Comparison of ENCODE assay signal across 8 cellular contexts in genomic region chr5:34923694-34924461, GRCh38. TPM values are rescaled to one million over a fixed set of nuclear protein-coding genes. Genes with fewer than 3 reads are reported as not detected.
A peak's percentile ranks its signal among the peaks of the same experiment; 100 is the strongest.
DNase-seq lines count a peak whose midpoint lies in the region; ATAC-seq and TF ChIP-seq lines count a peak whose summit lies in the region.

No MANE protein-coding gene starts in this region.

- H3K9ac ChIP-seq in fibroblast of lung (ENCODE audit: insufficient read depth, low read length) (no peak overlapping the region), subcutaneous abdominal adipose tissue (ENCODE audit: low read length in 5 of 5) (no peak overlapping the region)

- H3K36me3 Mint-ChIP-seq in T-helper 17 cell (ENCODE audit: low read depth): peaks cover 6% of the 10 kb centered on the region

- no peak overlapping the region for H3K4me3 Mint-ChIP-seq in T-helper 17 cell

- H3K79me2 ChIP-seq in fibroblast of lung (ENCODE audit: control insufficient read depth, insufficient read depth, low read length): peaks cover 14% of the 10 kb centered on the region

- peak overlapping the region; percentile 10 for H3K27ac ChIP-seq in fibroblast of lung (ENCODE audit: insufficient read depth, low read length)
- peak overlapping the region; percentile 11 for H3K27ac ChIP-seq in subcutaneous abdominal adipose tissue (ENCODE audit: low read depth, low read length)
- H3K27ac ChIP-seq in uterus: peak overlapping the region in 1 of 2 donors; percentile 8

- H3K4me3 ChIP-seq in fibroblast of lung (replicated peaks in 1 of 4; ENCODE audit: control extremely low read depth in 1 of 4, insufficient read depth in 1 of 4, low read depth in 3 of 4, low read length in 4 of 4): no peak overlapping the region
- H3K4me3 ChIP-seq in subcutaneous abdominal adipose tissue (ENCODE audit: low read depth in 1 of 5, low read length in 5 of 5): no peak overlapping the region
- no peak overlapping the region for H3K4me3 ChIP-seq in uterus

- peak overlapping the region; percentile 57 for H3K27ac Mint-ChIP-seq in T-helper 17 cell

- H3K27me3 Mint-ChIP-seq in T-helper 17 cell: no peaks in the 10 kb centered on the region

- DNase-seq in 8988T: peak; percentile 51
- DNase-seq in T-helper 17 cell: no peak
- DNase-seq in fibroblast of lung (ENCODE audit: low read depth in 2 of 2): peak; percentile 88 to 90
- DNase-seq in NCI-H526 (lab: John Stamatoyannopoulos, UW): no peak
- no peak for DNase-seq in uterus

- peak overlapping the region; percentile 51 for H3K4me2 ChIP-seq in fibroblast of lung (ENCODE audit: extremely low read depth, insufficient read depth, low read length)

- H3K4me1 ChIP-seq in fibroblast of lung (ENCODE audit: control insufficient read depth, extremely low read depth, insufficient read depth, low read length) (peaks cover 8% of the 10 kb centered on the region), subcutaneous abdominal adipose tissue (ENCODE audit: control insufficient read depth in 5 of 5, insufficient read depth in 5 of 5, low read length in 5 of 5) (peaks cover 0 to 5% (median 3%) of the 10 kb centered on the region in 5 donors), uterus (peaks cover 0 to 7% of the 10 kb centered on the region in 2 donors)

- H2AFZ ChIP-seq in fibroblast of lung (ENCODE audit: low read length): no peak overlapping the region

- H3K9me3 ChIP-seq in T-helper 17 cell (ENCODE audit: control insufficient read depth, low read length, poor library complexity, severe bottlenecking) (no peaks in the 10 kb centered on the region), fibroblast of lung (ENCODE audit: control insufficient read depth, insufficient read depth, low read depth, low read length) (no peaks in the 10 kb centered on the region), subcutaneous abdominal adipose tissue (ENCODE audit: control insufficient read depth in 5 of 5, low read length in 5 of 5) (no peaks in the 10 kb centered on the region), uterus (no peaks in the 10 kb centered on the region)

- intact Hi-C loops in uterus (cut with DNase I; ENCODE audit: low total_unique reads): no loop called here

- TF ChIP-seq POLR2A in uterus (IDR thresholded peaks at IDR 0.05): no peak

- H3K4me1 Mint-ChIP-seq in T-helper 17 cell: peaks cover 2% of the 10 kb centered on the region

- TF ChIP-seq CTCF in fibroblast of lung (conservative IDR thresholded peaks at IDR 0.05 in 1 of 2, IDR thresholded peaks at IDR 0.05 in 1 of 2; ENCODE audit: low read depth in 1 of 2, low read length in 2 of 2) (no peak), uterus (IDR thresholded peaks at IDR 0.05) (no peak)

- H3K36me3 ChIP-seq in fibroblast of lung (ENCODE audit: control insufficient read depth, insufficient read depth, low read length) (peaks cover 12% of the 10 kb centered on the region), subcutaneous abdominal adipose tissue (ENCODE audit: control insufficient read depth in 5 of 5, insufficient read depth in 5 of 5, low read length in 5 of 5) (peaks cover 31 to 63% (median 47%) of the 10 kb centered on the region in 5 donors), uterus (no peaks in the 10 kb centered on the region)

- ATAC-seq in GM18508 (IDR thresholded peaks at IDR 0.05; ENCODE audit: insufficient read depth, unreplicated experiment) (peak; percentile 54), HG03342 (IDR thresholded peaks at IDR 0.05; ENCODE audit: unreplicated experiment) (peak; percentile 68), T-helper 17 cell (peak; percentile 51)

- H3K27me3 ChIP-seq in fibroblast of lung (ENCODE audit: control insufficient read depth, insufficient read depth, low read length) (no peaks in the 10 kb centered on the region), subcutaneous abdominal adipose tissue (ENCODE audit: control insufficient read depth in 5 of 5, insufficient read depth in 4 of 5, low read length in 5 of 5) (no peaks in the 10 kb centered on the region), uterus (no peaks in the 10 kb centered on the region)

- H4K20me1 ChIP-seq in fibroblast of lung (ENCODE audit: control insufficient read depth, extremely low read depth, insufficient read depth, low read length): no peaks in the 10 kb centered on the region

RNA-seq across cellular contexts. Expression of gene DNAJC21, which starts 5.5 kb away (rescaled TPM):
- total RNA-seq in T-helper 17 cell: 10 to 100 TPM; 54.0 to 54.3 TPM
- total RNA-seq in fibroblast of lung: 49.8 and 64.4 TPM in 2 replicates
- 56.6 and 60.4 TPM in 2 replicates for polyA plus RNA-seq in fibroblast of lung
- 48.3 and 49.5 TPM in 2 replicates for polyA plus RNA-seq in fibroblast of lung (2012)
- 1.7 and 3.4 TPM in 2 replicates for polyA minus RNA-seq in fibroblast of lung (ENCODE audit: low replicate concordance)
- total RNA-seq in uterus: 10 to 100 TPM; 15.9 to 55.4 (median 44.0) TPM

RNA-seq across cellular contexts. Expression of gene BRIX1, which starts 8.4 kb away (rescaled TPM):
- total RNA-seq in T-helper 17 cell (10 to 100 TPM; 20.6 to 24.4 TPM), fibroblast of lung (40.8 and 46.9 TPM in 2 replicates), uterus (10 to 100 TPM in 3 of 4 donors, 1 to 10 TPM in 1; 6.4 to 46.0 (median 28.6) TPM)
- polyA plus RNA-seq in fibroblast of lung: 42.3 and 84.2 TPM in 2 replicates
- 28.8 and 57.8 TPM in 2 replicates for polyA plus RNA-seq in fibroblast of lung (2012)
- polyA minus RNA-seq in fibroblast of lung (ENCODE audit: low replicate concordance): 0.43 and 4.4 TPM in 2 replicates

RNA-seq across cellular contexts. Expression of gene RAD1, which starts 8.6 kb away (rescaled TPM):
- total RNA-seq in T-helper 17 cell (10 to 100 TPM; 25.4 to 32.4 TPM), fibroblast of lung (69.6 and 123 TPM in 2 replicates), uterus (10 to 100 TPM in 3 of 4 donors, 1 to 10 TPM in 1; 5.1 to 36.2 (median 25.0) TPM)
- polyA plus RNA-seq in fibroblast of lung: 40.4 and 46.9 TPM in 2 replicates
- 41.0 and 41.7 TPM in 2 replicates for polyA plus RNA-seq in fibroblast of lung (2012)
- 8.2 and 9.8 TPM in 2 replicates for polyA minus RNA-seq in fibroblast of lung (ENCODE audit: low replicate concordance)

Comparison
In these comparisons a context has a peak if more than half of its experiments do, and no peak if none do; other contexts are left out.
1. DNase-seq: peak in 8988T (single experiment) and fibroblast of lung (2 of 2); none in T-helper 17 cell (0 of 3), NCI-H526 (0 of 2) and uterus (0 of 2).
2. Peak in every context shown above with its lines, with median percentiles within 50 percentile points of each other: ATAC-seq.